Comparison of ENCODE assay signal across 22 cellular contexts in the genomic region with DNA sequence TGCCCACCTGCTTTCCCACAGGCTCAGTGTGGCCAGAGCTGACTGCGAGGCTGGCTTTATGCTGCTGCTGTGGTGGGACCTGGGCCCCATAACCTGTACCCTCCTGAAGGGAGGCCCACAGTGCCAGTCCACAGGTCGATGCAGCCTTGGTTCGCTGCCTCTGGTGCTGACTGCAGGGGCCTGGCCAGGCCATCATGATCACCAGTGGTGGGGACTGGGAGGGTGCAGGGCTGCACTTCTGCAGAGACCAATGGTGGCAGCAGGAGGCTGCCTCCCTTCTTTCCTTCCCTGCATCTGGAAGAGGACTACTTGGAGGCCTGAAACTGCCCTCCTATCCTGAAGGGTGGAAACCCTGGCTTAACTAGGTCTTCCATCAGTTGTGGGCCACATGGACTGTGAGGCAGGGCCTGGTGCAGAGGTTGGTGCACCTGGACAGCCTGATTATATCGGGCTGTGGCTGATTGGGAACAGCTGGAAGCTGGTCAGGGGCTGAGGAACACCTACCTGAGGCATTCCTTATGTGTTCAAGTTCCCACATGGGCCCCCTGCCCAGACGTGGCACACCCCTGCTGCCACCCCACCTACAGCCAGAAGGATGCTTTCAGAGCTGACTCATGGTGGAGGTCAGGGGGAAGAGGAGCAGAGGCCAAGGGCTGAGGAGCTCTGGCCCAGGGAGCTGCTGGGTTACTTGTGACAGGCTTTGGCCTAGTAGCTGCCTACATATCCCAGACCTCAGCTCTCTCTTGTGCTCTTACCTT. TPM values are rescaled to one million over a fixed set of nuclear protein-coding genes. Genes with fewer than 3 reads are reported as not detected.
DNase-seq lines count a peak whose midpoint lies in the region; ATAC-seq and TF ChIP-seq lines count a peak whose summit lies in the region.
"Had no signal": no experiment of that assay in that cellular context is flagged by ENCODE, and none has a peak within 500 bp of the region (broad histone marks: within the 10 kb centered on the region; RNA-seq: fewer than 3 reads in every experiment).

No MANE protein-coding gene starts in this region.

- no peak overlapping the region for H4K8ac ChIP-seq in mesenchymal stem cell (ENCODE audit: low read length)

- peak overlapping the region in 2 of 3 donors; percentile 86 to 98 for H3K27ac ChIP-seq in right lobe of liver
- H3K27ac ChIP-seq in temporal lobe (ENCODE audit: low read depth, low read length), result peak overlapping the region; percentile 22
- H3K27ac ChIP-seq in mesenchymal stem cell (ENCODE audit: low read length, poor library complexity, severe bottlenecking), result no peak overlapping the region
- H3K27ac ChIP-seq: 22Rv1, HL-60, Peyer's patch had no signal

- 100% methylated on average over 1 of the region's 5 CpGs for WGBS in right lobe of liver (ENCODE audit: insufficient coverage, low coverage, low lambda C conversion rate, missing lambda C conversion rate)
- 81% methylated on average over 4 of the region's 5 CpGs for WGBS in mesenchymal stem cell

- DNase-seq in activated CD8-positive, alpha-beta memory T cell treated with anti-CD3 and anti-CD28 coated beads for 24 hours, result peak; percentile 42
- no peak for DNase-seq in activated CD8-positive, alpha-beta memory T cell treated with anti-CD3 and anti-CD28 coated beads, Interleukin-2, amount 50 U/mL, for 4 hours
- DNase-seq in central memory CD8-positive, alpha-beta T cell (ENCODE audit: low spot score in 2 of 2), result no peak
- DNase-seq in right lobe of liver, result no peak
- DNase-seq in T-helper 17 cell, result no peak
- no peak for DNase-seq in COLO829 (ENCODE audit: low spot score)
- DNase-seq in mesenchymal stem cell, result no peak
- DNase-seq: DMS79 treated with DMSO at 0.1 percent for 48 hours; H9; Kasumi-1; NCI-H1092 treated with DMSO at 0.1 percent for 48 hours; NCI-H146; NCI-H510A; NCI-H748 treated with DMSO at 0.1 percent for 48 hours; NK-92 treated with Interleukin-12 subunit alpha and Interleukin-12 subunit beta, amount 100 ng/mL, for 24 hours; Peyer's patch had no signal

- H2BK15ac ChIP-seq in mesenchymal stem cell (ENCODE audit: low read depth, poor library complexity, severe bottlenecking), result no peak overlapping the region

- no peak overlapping the region for H3K4ac ChIP-seq in mesenchymal stem cell (ENCODE audit: low read depth in 1 of 2, low read length in 2 of 2)

- H3K4me1 ChIP-seq in right lobe of liver, result peaks cover 0 to 25% (median 12%) of the 10 kb centered on the region in 4 donors
- H3K4me1 ChIP-seq in mesenchymal stem cell (ENCODE audit: control insufficient read depth, insufficient read depth, low read depth, low read length), result peaks cover 5% of the 10 kb centered on the region
- H3K4me1 ChIP-seq: Peyer's patch had no signal

- H3K9ac ChIP-seq in mesenchymal stem cell (ENCODE audit: low read length), result no peak overlapping the region

- no peaks in the 10 kb centered on the region for H3K27me3 Mint-ChIP-seq in central memory CD8-positive, alpha-beta T cell
- peaks cover 8% of the 10 kb centered on the region for H3K27me3 Mint-ChIP-seq in T-helper 17 cell

- no peak overlapping the region for H3K23ac ChIP-seq in mesenchymal stem cell (ENCODE audit: low read length in 2 of 2)

- H2AK5ac ChIP-seq in mesenchymal stem cell (ENCODE audit: low read length, severe bottlenecking), result no peak overlapping the region

- no peaks in the 10 kb centered on the region for H3K79me1 ChIP-seq in mesenchymal stem cell (replicated peaks; ENCODE audit: low read length, poor library complexity, severe bottlenecking)

- no peak overlapping the region for H2BK5ac ChIP-seq in mesenchymal stem cell (ENCODE audit: low read depth, low read length, poor library complexity, severe bottlenecking)

- no peak overlapping the region for H3K4me3 Mint-ChIP-seq in central memory CD8-positive, alpha-beta T cell
- H3K4me3 Mint-ChIP-seq in T-helper 17 cell, result no peak overlapping the region
- H3K4me3 Mint-ChIP-seq: CD14-positive monocyte, H9, IgD-negative memory B cell had no signal

- no peak for TF ChIP-seq POLR2A in right lobe of liver (IDR thresholded peaks at IDR 0.05)

- H2BK120ac ChIP-seq in mesenchymal stem cell (ENCODE audit: low read depth, low read length), result no peak overlapping the region

- peak overlapping the region in 1 of 3 donors; percentile 3 for H3K4me3 ChIP-seq in right lobe of liver
- H3K4me3 ChIP-seq in mesenchymal stem cell (ENCODE audit: insufficient read depth in 1 of 2, low read depth in 1 of 2, low read length in 2 of 2), result no peak overlapping the region
- H3K4me3 ChIP-seq: Peyer's patch had no signal

- H2BK12ac ChIP-seq in mesenchymal stem cell (ENCODE audit: low read length in 2 of 2), result no peak overlapping the region

- no peaks in the 10 kb centered on the region for H3K4me1 Mint-ChIP-seq in central memory CD8-positive, alpha-beta T cell
- H3K4me1 Mint-ChIP-seq in T-helper 17 cell, result no peaks in the 10 kb centered on the region
- H3K4me1 Mint-ChIP-seq: CD14-positive monocyte, H9 had no signal

- H3K27me3 ChIP-seq in right lobe of liver, result no peaks in the 10 kb centered on the region
- H3K27me3 ChIP-seq in mesenchymal stem cell (ENCODE audit: control insufficient read depth in 1 of 2, insufficient read depth in 1 of 2, low read length in 2 of 2), result peaks cover 10 to 18% of the 10 kb centered on the region in 2 experiments
- H3K27me3 ChIP-seq: Peyer's patch had no signal

- no peak overlapping the region for H4K91ac ChIP-seq in mesenchymal stem cell (ENCODE audit: low read length)

- H3K9me3 ChIP-seq in right lobe of liver, result no peaks in the 10 kb centered on the region
- no peaks in the 10 kb centered on the region for H3K9me3 ChIP-seq in T-helper 17 cell (ENCODE audit: control insufficient read depth, low read length, poor library complexity, severe bottlenecking)
- H3K9me3 ChIP-seq in mesenchymal stem cell (ENCODE audit: control insufficient read depth, low read length), result no peaks in the 10 kb centered on the region
- H3K9me3 ChIP-seq: Peyer's patch had no signal

- TF ChIP-seq CTCF in right lobe of liver (IDR thresholded peaks at IDR 0.05), result no peak

- peaks cover 2% of the 10 kb centered on the region for H3K36me3 Mint-ChIP-seq in central memory CD8-positive, alpha-beta T cell (ENCODE audit: insufficient read depth)
- H3K36me3 Mint-ChIP-seq in T-helper 17 cell (ENCODE audit: low read depth), result peaks cover 6% of the 10 kb centered on the region

- no peaks in the 10 kb centered on the region for H3K9me3 Mint-ChIP-seq in central memory CD8-positive, alpha-beta T cell

- no peak overlapping the region for H2AFZ ChIP-seq in mesenchymal stem cell (ENCODE audit: low read depth, low read length)

- H3K14ac ChIP-seq in mesenchymal stem cell (ENCODE audit: low read length in 2 of 2), result no peak overlapping the region

- no peak overlapping the region for H3K4me2 ChIP-seq in mesenchymal stem cell (ENCODE audit: low read length, poor library complexity, severe bottlenecking)

- intact Hi-C loops in right lobe of liver (cut with DNase I), result no loop called here

- H3K27ac Mint-ChIP-seq in central memory CD8-positive, alpha-beta T cell (ENCODE audit: low read depth), result peak overlapping the region; percentile 65
- H3K27ac Mint-ChIP-seq in T-helper 17 cell, result no peak overlapping the region
- H3K27ac Mint-ChIP-seq: CD14-positive monocyte, H9, IgD-negative memory B cell had no signal

- H3K36me3 ChIP-seq in right lobe of liver (peaks cover 0 to 7% (median 2%) of the 10 kb centered on the region in 4 donors), mesenchymal stem cell (ENCODE audit: control insufficient read depth in 1 of 2, insufficient read depth in 2 of 2, low read depth in 1 of 2, low read length in 2 of 2) (peaks cover 18 to 20% of the 10 kb centered on the region in 2 experiments)

- ATAC-seq in central memory CD8-positive, alpha-beta T cell (replicated peaks; ENCODE audit: extremely low read depth, poor library complexity, severe bottlenecking), result no peak
- ATAC-seq in right lobe of liver, result peak; percentile 7 to 30 (median 17)
- no peak for ATAC-seq in T-helper 17 cell
- ATAC-seq: Right ventricle myocardium inferior had no signal

- H3K18ac ChIP-seq in mesenchymal stem cell (ENCODE audit: low read depth in 1 of 2, low read length in 2 of 2), result peak overlapping the region in 1 of 2 experiments; percentile 11

RNA-seq across cellular contexts. Expression of a gene that starts 29.8 kb away (rescaled TPM):
- total RNA-seq in right lobe of liver (1 to 10 TPM; 4.8 to 9.2 (median 6.0) TPM), temporal lobe (12.3 TPM), T-helper 17 cell (1 to 10 TPM; 3.2 to 5.9 TPM)
- polyA plus RNA-seq in mesenchymal stem cell (2013, experiment 1 of 2), result 7.2 TPM
- polyA plus RNA-seq in mesenchymal stem cell (2013, experiment 2 of 2), result 7.2 TPM

Comparison
In these comparisons a context has a peak if more than half of its experiments do, and no peak if none do; other contexts are left out.
1. ATAC-seq: peak in right lobe of liver (4 of 4); none in central memory CD8-positive, alpha-beta T cell (single experiment) and T-helper 17 cell (single experiment).